Comparison of ENCODE assay signal across 41 cellular contexts in the genomic region with DNA sequence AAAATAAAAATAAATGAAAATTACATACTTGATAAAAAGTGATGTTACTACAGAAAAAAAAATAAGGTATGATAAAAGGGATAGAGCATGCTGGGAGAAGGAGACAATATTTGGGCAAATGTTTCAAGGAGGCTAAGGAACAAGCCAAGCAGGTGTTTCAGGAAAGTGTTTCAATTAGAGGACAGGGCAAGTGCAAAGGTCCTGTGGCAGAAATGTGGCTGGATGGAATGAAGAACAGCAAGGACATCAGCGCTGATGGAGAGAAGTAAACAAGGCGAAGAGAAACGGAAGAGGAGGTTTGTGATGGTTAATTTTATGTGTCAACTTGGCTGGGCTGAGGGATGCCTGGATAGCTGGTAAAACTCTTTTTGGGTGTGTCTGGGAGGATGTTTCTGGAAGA.
"Had no signal": no experiment of that assay in that cellular context is flagged by ENCODE, and none has a peak within 500 bp of the region (broad histone marks: within the 10 kb centered on the region; RNA-seq: fewer than 3 reads in every experiment).

No MANE protein-coding gene starts in this region.

- H3K9me3 Mint-ChIP-seq: activated naive CD4-positive, alpha-beta T cell treated with anti-CD3 and anti-CD28 coated beads, Interleukin-2, amount 10 ng/mL, durations not matched to agents 7 days and 5 days; activated naive CD4-positive, alpha-beta T cell treated with anti-CD3 and anti-CD28 coated beads, Interleukin-2, amount 50 U/mL, for 24 hours; activated naive CD8-positive, alpha-beta T cell treated with anti-CD3 and anti-CD28 coated beads for 36 hours; activated naive CD8-positive, alpha-beta T cell treated with anti-CD3 and anti-CD28 coated beads, Interleukin-2, amount 10 ng/mL, durations not matched to agents 7 days and 5 days; activated T-cell treated with anti-CD3 and anti-CD28 coated beads, Interleukin-2, amount 50 U/mL, for 24 hours; activated T-cell treated with anti-CD3 and anti-CD28 coated beads, Interleukin-2, amount 50 U/mL, for 4 hours; activated T-cell treated with anti-CD3 and anti-CD28 coated beads, Interleukin-2, amount 50 U/mL, for 72 hours; activated T-helper 1 cell treated with anti-CD3 and anti-CD28 coated beads, Interleukin-12 subunit alpha, Interleukin-12 subunit beta, Interleukin-2, Interleukin-4 antibody, amounts not matched to agents 30 ng/mL and 10 ng/mL and 1 ng/mL, durations not matched to agents 14 hours and 24 hours and 36 hours; activated T-helper 17 cell treated with anti-CD3 and anti-CD28 coated beads, Interleukin-2, amount 50 U/mL, for 72 hours; activated T-helper 2 cell treated with anti-CD3 and anti-CD28 coated beads, Interferon-gamma antibody, Interleukin-2, Interleukin-4, amounts not matched to agents 10 μg/mL and 5 μg/mL and 100 μg/mL, durations not matched to agents 14 hours and 24 hours and 36 hours had no signal

- DNase-seq: activated effector memory CD4-positive, alpha-beta T cell treated with anti-CD3 and anti-CD28 coated beads, Interleukin-2, amount 50 U/mL, for 16 hours; activated effector memory CD4-positive, alpha-beta T cell treated with Interleukin-2 at 50 U/mL for 16 hours; activated gamma-delta T cell; activated gamma-delta T cell treated with Interleukin-2 at 50 U/mL for 16 hours; activated naive CD4-positive, alpha-beta T cell; activated naive CD4-positive, alpha-beta T cell treated with anti-CD3 and anti-CD28 coated beads for 36 hours; activated naive CD4-positive, alpha-beta T cell treated with anti-CD3 and anti-CD28 coated beads, Interleukin-2, amount 10 ng/mL, durations not matched to agents 7 days and 5 days; activated naive CD4-positive, alpha-beta T cell treated with anti-CD3 and anti-CD28 coated beads, Interleukin-2, amount 50 U/mL, for 16 hours; activated naive CD4-positive, alpha-beta T cell treated with Interleukin-2 at 50 U/mL for 16 hours; activated naive CD8-positive, alpha-beta T cell treated with anti-CD3 and anti-CD28 coated beads for 36 hours; activated naive CD8-positive, alpha-beta T cell treated with anti-CD3 and anti-CD28 coated beads, Interleukin-2, amount 10 ng/mL, durations not matched to agents 7 days and 5 days; activated naive CD8-positive, alpha-beta T cell treated with anti-CD3 and anti-CD28 coated beads, Interleukin-2, amount 50 U/mL, for 24 hours; activated T-cell treated with anti-CD3 and anti-CD28 coated beads for 4 hours; activated T-cell treated with anti-CD3 and anti-CD28 coated beads, Interleukin-2, amount 50 U/mL, for 1 hour; activated T-cell treated with anti-CD3 and anti-CD28 coated beads, Interleukin-2, amount 50 U/mL, for 24 hours; activated T-cell treated with anti-CD3 and anti-CD28 coated beads, Interleukin-2, amount 50 U/mL, for 4 hours; activated T-cell treated with anti-CD3 and anti-CD28 coated beads, Interleukin-2, amount 50 U/mL, for 48 hours; activated T-cell treated with anti-CD3 and anti-CD28 coated beads, Interleukin-2, amount 50 U/mL, for 72 hours; adrenal gland; amniotic stem cell; amygdala; anterior cingulate cortex; aorta; body of pancreas; brain microvascular endothelial cell; caudate nucleus; central memory CD4-positive, alpha-beta T cell; cerebellar nuclear complex had no signal

- H3K36me3 Mint-ChIP-seq: activated naive CD4-positive, alpha-beta T cell treated with anti-CD3 and anti-CD28 coated beads, Interleukin-2, amount 10 ng/mL, durations not matched to agents 7 days and 5 days; activated naive CD4-positive, alpha-beta T cell treated with anti-CD3 and anti-CD28 coated beads, Interleukin-2, amount 50 U/mL, for 24 hours; activated naive CD4-positive, alpha-beta T cell treated with anti-CD3 and anti-CD28 coated beads, Interleukin-2, amount 50 U/mL, for 72 hours; activated naive CD8-positive, alpha-beta T cell; activated naive CD8-positive, alpha-beta T cell treated with anti-CD3 and anti-CD28 coated beads for 36 hours; activated naive CD8-positive, alpha-beta T cell treated with anti-CD3 and anti-CD28 coated beads, Interleukin-2, amount 10 ng/mL, durations not matched to agents 7 days and 5 days; brain had no signal

- H3K4me3 Mint-ChIP-seq: activated naive CD4-positive, alpha-beta T cell treated with anti-CD3 and anti-CD28 coated beads for 36 hours; activated naive CD4-positive, alpha-beta T cell treated with anti-CD3 and anti-CD28 coated beads, Interleukin-2, amount 10 ng/mL, durations not matched to agents 7 days and 5 days; activated naive CD4-positive, alpha-beta T cell treated with anti-CD3 and anti-CD28 coated beads, Interleukin-2, amount 50 U/mL, for 24 hours; activated naive CD8-positive, alpha-beta T cell; activated naive CD8-positive, alpha-beta T cell treated with anti-CD3 and anti-CD28 coated beads for 36 hours; activated naive CD8-positive, alpha-beta T cell treated with anti-CD3 and anti-CD28 coated beads, Interleukin-2, amount 10 ng/mL, durations not matched to agents 7 days and 5 days; activated naive CD8-positive, alpha-beta T cell treated with anti-CD3 and anti-CD28 coated beads, Interleukin-2, amount 50 U/mL, for 24 hours; activated T-cell treated with anti-CD3 and anti-CD28 coated beads, Interleukin-2, amount 50 U/mL, for 24 hours; activated T-cell treated with anti-CD3 and anti-CD28 coated beads, Interleukin-2, amount 50 U/mL, for 4 hours; activated T-cell treated with anti-CD3 and anti-CD28 coated beads, Interleukin-2, amount 50 U/mL, for 72 hours; activated T-helper 1 cell treated with anti-CD3 and anti-CD28 coated beads, Interleukin-12 subunit alpha, Interleukin-12 subunit beta, Interleukin-2, Interleukin-4 antibody, amounts not matched to agents 30 ng/mL and 10 ng/mL and 1 ng/mL, durations not matched to agents 14 hours and 24 hours and 36 hours; activated T-helper 17 cell treated with anti-CD3 and anti-CD28 coated beads, Interleukin-2, amount 50 U/mL, for 72 hours; brain; central memory CD8-positive, alpha-beta T cell had no signal

- FAIRE-seq: astrocyte, bronchial epithelial cell had no signal

- H3K4me1 ChIP-seq: adrenal gland, ascending aorta, body of pancreas, breast epithelium had no signal

- H3K9me3 ChIP-seq: adrenal gland, ascending aorta, body of pancreas, breast epithelium had no signal

- H3K36me3 ChIP-seq: adrenal gland, ascending aorta, brain microvascular endothelial cell, breast epithelium, cardiac muscle cell had no signal

- H3K4me3 ChIP-seq: adrenal gland, ascending aorta, body of pancreas, breast epithelium, cardiac muscle cell had no signal

- H3K27me3 ChIP-seq: adrenal gland, ascending aorta, body of pancreas, brain microvascular endothelial cell, breast epithelium had no signal

- H3K27ac ChIP-seq: adrenal gland, ascending aorta, body of pancreas, brain microvascular endothelial cell, breast epithelium, cardiac muscle cell had no signal

- H3K4me1 Mint-ChIP-seq: activated naive CD4-positive, alpha-beta T cell treated with anti-CD3 and anti-CD28 coated beads, Interleukin-2, amount 10 ng/mL, durations not matched to agents 7 days and 5 days; activated naive CD4-positive, alpha-beta T cell treated with anti-CD3 and anti-CD28 coated beads, Interleukin-2, amount 50 U/mL, for 24 hours; activated naive CD8-positive, alpha-beta T cell treated with anti-CD3 and anti-CD28 coated beads for 36 hours; activated naive CD8-positive, alpha-beta T cell treated with anti-CD3 and anti-CD28 coated beads, Interleukin-2, amount 10 ng/mL, durations not matched to agents 7 days and 5 days; activated naive CD8-positive, alpha-beta T cell treated with anti-CD3 and anti-CD28 coated beads, Interleukin-2, amount 50 U/mL, for 24 hours; activated T-helper 17 cell treated with anti-CD3 and anti-CD28 coated beads, Interleukin-2, amount 50 U/mL, for 72 hours; brain; central memory CD8-positive, alpha-beta T cell had no signal

- H3K27ac Mint-ChIP-seq: activated naive CD4-positive, alpha-beta T cell treated with anti-CD3 and anti-CD28 coated beads for 36 hours; activated naive CD4-positive, alpha-beta T cell treated with anti-CD3 and anti-CD28 coated beads, Interleukin-2, amount 10 ng/mL, durations not matched to agents 7 days and 5 days; activated naive CD4-positive, alpha-beta T cell treated with anti-CD3 and anti-CD28 coated beads, Interleukin-2, amount 50 U/mL, for 24 hours; activated naive CD4-positive, alpha-beta T cell treated with anti-CD3 and anti-CD28 coated beads, Interleukin-2, amount 50 U/mL, for 72 hours; activated naive CD8-positive, alpha-beta T cell; activated naive CD8-positive, alpha-beta T cell treated with anti-CD3 and anti-CD28 coated beads for 36 hours; activated naive CD8-positive, alpha-beta T cell treated with anti-CD3 and anti-CD28 coated beads, Interleukin-2, amount 10 ng/mL, durations not matched to agents 7 days and 5 days; activated naive CD8-positive, alpha-beta T cell treated with anti-CD3 and anti-CD28 coated beads, Interleukin-2, amount 50 U/mL, for 24 hours; activated T-cell treated with anti-CD3 and anti-CD28 coated beads, Interleukin-2, amount 50 U/mL, for 24 hours; activated T-cell treated with anti-CD3 and anti-CD28 coated beads, Interleukin-2, amount 50 U/mL, for 72 hours; activated T-helper 1 cell treated with anti-CD3 and anti-CD28 coated beads, Interleukin-12 subunit alpha, Interleukin-12 subunit beta, Interleukin-2, Interleukin-4 antibody, amounts not matched to agents 30 ng/mL and 10 ng/mL and 1 ng/mL, durations not matched to agents 14 hours and 24 hours and 36 hours; activated T-helper 17 cell treated with anti-CD3 and anti-CD28 coated beads, Interleukin-2, amount 50 U/mL, for 72 hours; activated T-helper 2 cell treated with anti-CD3 and anti-CD28 coated beads, Interferon-gamma antibody, Interleukin-2, Interleukin-4, amounts not matched to agents 10 μg/mL and 5 μg/mL and 100 μg/mL, durations not matched to agents 14 hours and 24 hours and 36 hours; brain had no signal

- ATAC-seq: activated naive CD4-positive, alpha-beta T cell treated with anti-CD3 and anti-CD28 coated beads, Interleukin-2, amount 50 U/mL, for 72 hours; activated naive CD8-positive, alpha-beta T cell treated with anti-CD3 and anti-CD28 coated beads, Interleukin-2, amount 50 U/mL, for 24 hours; activated T-cell treated with anti-CD3 and anti-CD28 coated beads, Interleukin-2, amount 50 U/mL, for 4 hours; activated T-cell treated with anti-CD3 and anti-CD28 coated beads, Interleukin-2, amount 50 U/mL, for 72 hours; activated T-helper 17 cell treated with anti-CD3 and anti-CD28 coated beads, Interleukin-2, amount 50 U/mL, for 72 hours; body of pancreas had no signal
